Comparison of ENCODE assay signal across 8 cellular contexts in genomic region chr6:3825331-3825831, GRCh38. TPM values are rescaled to one million over a fixed set of nuclear protein-coding genes. Genes with fewer than 3 reads are reported as not detected.
DNase-seq lines count a peak whose midpoint lies in the region; ATAC-seq and TF ChIP-seq lines count a peak whose summit lies in the region.

No MANE protein-coding gene starts in this region.

- TF ChIP-seq CTCF in AG09319 (IDR thresholded peaks at IDR 0.05; ENCODE audit: low read depth, low read length) = peak; percentile 54
- TF ChIP-seq CTCF in gastroesophageal sphincter (IDR thresholded peaks at IDR 0.05) = peak in 3 of 4 experiments; percentile 24 to 69 (median 42)
- TF ChIP-seq CTCF in osteoblast (IDR thresholded peaks at IDR 0.05; ENCODE audit: extremely low read depth, low read depth, low read length) = peak; percentile 59

- H3K9me3 Mint-ChIP-seq in activated T-helper 1 cell treated with anti-CD3 and anti-CD28 coated beads, Interleukin-12 subunit alpha, Interleukin-12 subunit beta, Interleukin-2, Interleukin-4 antibody, amounts not matched to agents 30 ng/mL and 10 ng/mL and 1 ng/mL, durations not matched to agents 14 hours and 24 hours and 36 hours = no peaks in the 10 kb centered on the region

- no peak overlapping the region for H3K27ac Mint-ChIP-seq in activated T-helper 1 cell treated with anti-CD3 and anti-CD28 coated beads, Interleukin-12 subunit alpha, Interleukin-12 subunit beta, Interleukin-2, Interleukin-4 antibody, amounts not matched to agents 30 ng/mL and 10 ng/mL and 1 ng/mL, durations not matched to agents 14 hours and 24 hours and 36 hours

- TF ChIP-seq EP300 in gastroesophageal sphincter (IDR thresholded peaks at IDR 0.05) = no peak

- no peak for DNase-seq in AG09319 (ENCODE audit: extremely low read depth, low read depth)
- DNase-seq in osteoblast (ENCODE audit: insufficient read length, low spot score, missing footprints) = peak; percentile 80
- no peak for DNase-seq in stimulated activated CD4-positive, alpha-beta T cell treated with anti-CD3 and anti-CD28 coated beads, Interleukin-4, amount 100 ng/mL, for 4 hours
- DNase-seq in T-helper 2 cell = no peak
- DNase-seq in activated T-helper 1 cell treated with anti-CD3 and anti-CD28 coated beads, Interleukin-12 subunit alpha, Interleukin-12 subunit beta, Interleukin-2, Interleukin-4 antibody, amounts not matched to agents 30 ng/mL and 10 ng/mL and 1 ng/mL, durations not matched to agents 14 hours and 24 hours and 36 hours (ENCODE audit: low spot score) = no peak

- H3K27ac ChIP-seq in gastroesophageal sphincter = peak overlapping the region; percentile 87 to 98 (median 88)
- peak overlapping the region; percentile 98 for H3K27ac ChIP-seq in osteoblast (ENCODE audit: low read depth, low read length)

- no peak overlapping the region for H3K4me3 Mint-ChIP-seq in activated T-helper 1 cell treated with anti-CD3 and anti-CD28 coated beads, Interleukin-12 subunit alpha, Interleukin-12 subunit beta, Interleukin-2, Interleukin-4 antibody, amounts not matched to agents 30 ng/mL and 10 ng/mL and 1 ng/mL, durations not matched to agents 14 hours and 24 hours and 36 hours

- intact Hi-C loops in activated T-helper 1 cell treated with anti-CD3 and anti-CD28 coated beads, Interleukin-12 subunit alpha, Interleukin-12 subunit beta, Interleukin-2, Interleukin-4 antibody, amounts not matched to agents 30 ng/mL and 10 ng/mL and 1 ng/mL, durations not matched to agents 14 hours and 24 hours and 36 hours (cut with micrococcal nuclease) = no loop called here

- H3K27me3 ChIP-seq in gastroesophageal sphincter (no peaks in the 10 kb centered on the region), osteoblast (ENCODE audit: insufficient read depth, low read length) (no peaks in the 10 kb centered on the region)

- no peaks in the 10 kb centered on the region for H3K36me3 Mint-ChIP-seq in activated T-helper 1 cell treated with anti-CD3 and anti-CD28 coated beads, Interleukin-12 subunit alpha, Interleukin-12 subunit beta, Interleukin-2, Interleukin-4 antibody, amounts not matched to agents 30 ng/mL and 10 ng/mL and 1 ng/mL, durations not matched to agents 14 hours and 24 hours and 36 hours (ENCODE audit: low read depth)

- H3K4me3 ChIP-seq in gastroesophageal sphincter (peak overlapping the region in 1 of 2 donors; percentile 33), osteoblast (ENCODE audit: insufficient read depth, low read length) (peak overlapping the region; percentile 55)

- H3K4me1 Mint-ChIP-seq in activated T-helper 1 cell treated with anti-CD3 and anti-CD28 coated beads, Interleukin-12 subunit alpha, Interleukin-12 subunit beta, Interleukin-2, Interleukin-4 antibody, amounts not matched to agents 30 ng/mL and 10 ng/mL and 1 ng/mL, durations not matched to agents 14 hours and 24 hours and 36 hours (ENCODE audit: low read depth) = no peaks in the 10 kb centered on the region

- H4K20me1 ChIP-seq in osteoblast (ENCODE audit: insufficient read depth, low read length) = no peaks in the 10 kb centered on the region

- peaks cover 4% of the 10 kb centered on the region for H3K27me3 Mint-ChIP-seq in activated T-helper 1 cell treated with anti-CD3 and anti-CD28 coated beads, Interleukin-12 subunit alpha, Interleukin-12 subunit beta, Interleukin-2, Interleukin-4 antibody, amounts not matched to agents 30 ng/mL and 10 ng/mL and 1 ng/mL, durations not matched to agents 14 hours and 24 hours and 36 hours (ENCODE audit: insufficient read depth)

- H3K36me3 ChIP-seq in gastroesophageal sphincter (no peaks in the 10 kb centered on the region), osteoblast (ENCODE audit: insufficient read depth, low read length) (no peaks in the 10 kb centered on the region)

- no peaks in the 10 kb centered on the region for H3K79me2 ChIP-seq in osteoblast (ENCODE audit: insufficient read depth, low read length)

- WGBS in gastroesophageal sphincter (ENCODE audit: low coverage in 1 of 2), 2 donors = 6 to 11% methylated on average over 5 to 7 of the region's 15 CpGs

- ATAC-seq in SK-N-SH treated with all-trans-retinoic acid at 6 μM for 48 hours = peak; percentile 53
- ATAC-seq in gastroesophageal sphincter = peak; percentile 13
- no peak for ATAC-seq in HG02981 (IDR thresholded peaks at IDR 0.05; ENCODE audit: unreplicated experiment)

- H2AFZ ChIP-seq in osteoblast (ENCODE audit: low read length) = peak overlapping the region; percentile 73

- TF ChIP-seq POLR2A in gastroesophageal sphincter (IDR thresholded peaks at IDR 0.05) = no peak

- H3K9me3 ChIP-seq in gastroesophageal sphincter (no peaks in the 10 kb centered on the region), osteoblast (ENCODE audit: low read depth, low read length) (no peaks in the 10 kb centered on the region)

- peaks cover 11 to 57% (median 22%) of the 10 kb centered on the region in 3 donors for H3K4me1 ChIP-seq in gastroesophageal sphincter
- peaks cover 40% of the 10 kb centered on the region for H3K4me1 ChIP-seq in osteoblast (ENCODE audit: insufficient read depth, low read length)

- H3K4me2 ChIP-seq in osteoblast (ENCODE audit: insufficient read depth, low read length) = peak overlapping the region; percentile 83

TF ChIP-seq in SK-N-SH treated with all-trans-retinoic acid at 6 μM for 48 hours, 23 proteins besides CTCF, POLR2A, EP300 and RAD21:
- TF ChIP-seq PATZ1 (CRISPR knock-in tag; IDR thresholded peaks at IDR 0.05; ENCODE audit: borderline replicate concordance) (no peak), ZNF8 (CRISPR knock-in tag; IDR thresholded peaks at IDR 0.05) (no peak), ZFP30 (CRISPR knock-in tag; IDR thresholded peaks at IDR 0.05) (no peak), ZFP3 (CRISPR knock-in tag; IDR thresholded peaks at IDR 0.05) (no peak), OSR1 (CRISPR knock-in tag; IDR thresholded peaks at IDR 0.05) (no peak), TOX (CRISPR knock-in tag; IDR thresholded peaks at IDR 0.05; ENCODE audit: borderline replicate concordance) (no peak), CREB5 (CRISPR knock-in tag; IDR thresholded peaks at IDR 0.05; ENCODE audit: low read depth) (no peak), ZNF70 (CRISPR knock-in tag; IDR thresholded peaks at IDR 0.05) (no peak), ESRRG (CRISPR knock-in tag; IDR thresholded peaks at IDR 0.05) (no peak)
- TF ChIP-seq, protein P1, sequence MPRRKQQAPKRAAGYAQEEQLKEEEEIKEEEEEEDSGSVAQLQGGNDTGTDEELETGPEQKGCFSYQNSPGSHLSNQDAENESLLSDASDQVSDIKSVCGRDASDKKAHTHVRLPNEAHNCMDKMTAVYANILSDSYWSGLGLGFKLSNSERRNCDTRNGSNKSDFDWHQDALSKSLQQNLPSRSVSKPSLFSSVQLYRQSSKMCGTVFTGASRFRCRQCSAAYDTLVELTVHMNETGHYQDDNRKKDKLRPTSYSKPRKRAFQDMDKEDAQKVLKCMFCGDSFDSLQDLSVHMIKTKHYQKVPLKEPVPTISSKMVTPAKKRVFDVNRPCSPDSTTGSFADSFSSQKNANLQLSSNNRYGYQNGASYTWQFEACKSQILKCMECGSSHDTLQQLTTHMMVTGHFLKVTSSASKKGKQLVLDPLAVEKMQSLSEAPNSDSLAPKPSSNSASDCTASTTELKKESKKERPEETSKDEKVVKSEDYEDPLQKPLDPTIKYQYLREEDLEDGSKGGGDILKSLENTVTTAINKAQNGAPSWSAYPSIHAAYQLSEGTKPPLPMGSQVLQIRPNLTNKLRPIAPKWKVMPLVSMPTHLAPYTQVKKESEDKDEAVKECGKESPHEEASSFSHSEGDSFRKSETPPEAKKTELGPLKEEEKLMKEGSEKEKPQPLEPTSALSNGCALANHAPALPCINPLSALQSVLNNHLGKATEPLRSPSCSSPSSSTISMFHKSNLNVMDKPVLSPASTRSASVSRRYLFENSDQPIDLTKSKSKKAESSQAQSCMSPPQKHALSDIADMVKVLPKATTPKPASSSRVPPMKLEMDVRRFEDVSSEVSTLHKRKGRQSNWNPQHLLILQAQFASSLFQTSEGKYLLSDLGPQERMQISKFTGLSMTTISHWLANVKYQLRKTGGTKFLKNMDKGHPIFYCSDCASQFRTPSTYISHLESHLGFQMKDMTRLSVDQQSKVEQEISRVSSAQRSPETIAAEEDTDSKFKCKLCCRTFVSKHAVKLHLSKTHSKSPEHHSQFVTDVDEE (CRISPR knock-in tag; IDR thresholded peaks at IDR 0.05) = no peak

RNA-seq across cellular contexts. Expression of gene FAM50B, which starts 23.8 kb away (rescaled TPM):
- total RNA-seq in gastroesophageal sphincter (10 to 100 TPM; 14.7 to 23.7 (median 18.8) TPM), osteoblast (7.1 and 8.0 TPM in 2 replicates)
- total RNA-seq in activated T-helper 1 cell treated with anti-CD3 and anti-CD28 coated beads, Interleukin-12 subunit alpha, Interleukin-12 subunit beta, Interleukin-2, Interleukin-4 antibody, amounts not matched to agents 30 ng/mL and 10 ng/mL and 1 ng/mL, durations not matched to agents 14 hours and 24 hours and 36 hours = 9.0 and 9.1 TPM in 2 replicates
